8 cellular contexts compared by ENCODE assay signal in genomic region chr1:62686822-62687221, GRCh38. TPM values are rescaled to one million over a fixed set of nuclear protein-coding genes. Genes with fewer than 3 reads are reported as not detected.
A peak's percentile ranks its signal among the peaks of the same experiment; 100 is the strongest.
DNase-seq lines count a peak whose midpoint lies in the region; ATAC-seq, FAIRE-seq and TF ChIP-seq lines count a peak whose summit lies in the region.

No MANE protein-coding gene starts in this region.

- 28 to 68% (median 53%) methylated on average over 7 of the region's 7 CpGs for WGBS in small intestine, 3 donors

- H3K27me3 Mint-ChIP-seq in activated T-cell treated with anti-CD3 and anti-CD28 coated beads, Interleukin-2, amount 50 U/mL, for 24 hours: no peaks in the 10 kb centered on the region
- H3K27me3 Mint-ChIP-seq in WTC11 (ENCODE audit: low read depth): no peaks in the 10 kb centered on the region

- no peak overlapping the region for H3K27ac Mint-ChIP-seq in activated T-cell treated with anti-CD3 and anti-CD28 coated beads, Interleukin-2, amount 50 U/mL, for 24 hours
- no peak overlapping the region for H3K27ac Mint-ChIP-seq in WTC11
- H3K27ac Mint-ChIP-seq in stimulated activated effector memory CD8-positive, alpha-beta T cell treated with anti-CD3 and anti-CD28 coated beads, Interleukin-12 subunit alpha, Interleukin-12 subunit beta, amount 100 ng/mL, for 72 hours: no peak overlapping the region

- H3K4me3 ChIP-seq in foreskin fibroblast (ENCODE audit: low read depth in 1 of 2, low read length in 2 of 2) (peak overlapping the region; percentile 80 to 85), small intestine (ENCODE audit: low read depth in 1 of 2, low read length in 2 of 2) (no peak overlapping the region)

- CTCF ChIA-PET in WTC11 (lab: Charles Lee): interaction anchor here (1.0 kb wide), 1 partner anchor 157 kb away, joined by 3 read pairs; no protein-coding TSS in a partner anchor

- DNase-seq in activated T-cell treated with anti-CD3 and anti-CD28 coated beads, Interleukin-2, amount 50 U/mL, for 24 hours: no peak
- DNase-seq in activated T-cell treated with anti-CD3 and anti-CD28 coated beads, Interleukin-2, amount 50 U/mL, for 1 hour: no peak
- DNase-seq in WTC11 (ENCODE audit: low spot score): no peak
- no peak for DNase-seq in foreskin fibroblast
- no peak for DNase-seq in stimulated activated effector memory CD8-positive, alpha-beta T cell treated with anti-CD3 and anti-CD28 coated beads, Interleukin-12 subunit alpha, Interleukin-12 subunit beta, amount 100 ng/mL, for 72 hours (ENCODE audit: low spot score in 2 of 2)
- DNase-seq in small intestine: no peak

- FAIRE-seq in small intestine (lab: Jason Lieb, UNC): no peak

- ATAC-seq in WTC11 (no peak), HG03045 (IDR thresholded peaks at IDR 0.05; ENCODE audit: unreplicated experiment) (no peak), GM21367 (IDR thresholded peaks at IDR 0.05; ENCODE audit: unreplicated experiment) (no peak)
- no peak for ATAC-seq in stimulated activated effector memory CD8-positive, alpha-beta T cell treated with anti-CD3 and anti-CD28 coated beads, Interleukin-12 subunit alpha, Interleukin-12 subunit beta, amount 100 ng/mL, for 72 hours

- H3K36me3 Mint-ChIP-seq in activated T-cell treated with anti-CD3 and anti-CD28 coated beads, Interleukin-2, amount 50 U/mL, for 24 hours (ENCODE audit: low read depth): peaks cover 3% of the 10 kb centered on the region
- H3K36me3 Mint-ChIP-seq in WTC11: no peaks in the 10 kb centered on the region
- no peaks in the 10 kb centered on the region for H3K36me3 Mint-ChIP-seq in stimulated activated effector memory CD8-positive, alpha-beta T cell treated with anti-CD3 and anti-CD28 coated beads, Interleukin-12 subunit alpha, Interleukin-12 subunit beta, amount 100 ng/mL, for 72 hours

- TF ChIP-seq CTCF in WTC11 (IDR thresholded peaks at IDR 0.05) (no peak), foreskin fibroblast (IDR thresholded peaks at IDR 0.05; ENCODE audit: low read depth, low read length) (no peak)

- H3K4me1 Mint-ChIP-seq in activated T-cell treated with anti-CD3 and anti-CD28 coated beads, Interleukin-2, amount 50 U/mL, for 24 hours (ENCODE audit: low read depth): peaks cover 33% of the 10 kb centered on the region
- H3K4me1 Mint-ChIP-seq in WTC11: peaks cover 30% of the 10 kb centered on the region
- H3K4me1 Mint-ChIP-seq in stimulated activated effector memory CD8-positive, alpha-beta T cell treated with anti-CD3 and anti-CD28 coated beads, Interleukin-12 subunit alpha, Interleukin-12 subunit beta, amount 100 ng/mL, for 72 hours: peaks cover 30% of the 10 kb centered on the region

- no peaks in the 10 kb centered on the region for H3K9me3 Mint-ChIP-seq in activated T-cell treated with anti-CD3 and anti-CD28 coated beads, Interleukin-2, amount 50 U/mL, for 24 hours
- H3K9me3 Mint-ChIP-seq in WTC11: no peaks in the 10 kb centered on the region
- no peaks in the 10 kb centered on the region for H3K9me3 Mint-ChIP-seq in stimulated activated effector memory CD8-positive, alpha-beta T cell treated with anti-CD3 and anti-CD28 coated beads, Interleukin-12 subunit alpha, Interleukin-12 subunit beta, amount 100 ng/mL, for 72 hours

- H3K27me3 ChIP-seq in small intestine (ENCODE audit: control insufficient read depth in 2 of 2, insufficient read depth in 2 of 2, low read length in 2 of 2): no peaks in the 10 kb centered on the region

- H3K9me3 ChIP-seq in small intestine (ENCODE audit: control insufficient read depth, low read depth): no peaks in the 10 kb centered on the region

- H3K4me1 ChIP-seq in small intestine (ENCODE audit: control insufficient read depth in 2 of 2, insufficient read depth in 1 of 2, low read depth in 1 of 2, low read length in 1 of 2): peaks cover 4 to 17% of the 10 kb centered on the region in 2 donors

- peak overlapping the region; percentile 85 for H3K4me3 Mint-ChIP-seq in activated T-cell treated with anti-CD3 and anti-CD28 coated beads, Interleukin-2, amount 50 U/mL, for 24 hours
- H3K4me3 Mint-ChIP-seq in WTC11: peak overlapping the region; percentile 94
- H3K4me3 Mint-ChIP-seq in stimulated activated effector memory CD8-positive, alpha-beta T cell treated with anti-CD3 and anti-CD28 coated beads, Interleukin-12 subunit alpha, Interleukin-12 subunit beta, amount 100 ng/mL, for 72 hours: peak overlapping the region; percentile 84

- H3K27ac ChIP-seq in small intestine (ENCODE audit: low read depth in 1 of 2, low read length in 1 of 2): no peak overlapping the region

- H3K36me3 ChIP-seq in small intestine (ENCODE audit: control insufficient read depth in 2 of 2, insufficient read depth in 2 of 2, low read length in 2 of 2): no peaks in the 10 kb centered on the region

- POLR2A ChIA-PET in WTC11 (lab: Charles Lee): no interaction called here

TF ChIP-seq in WTC11, 78 proteins besides CTCF, POLR2A, EP300 and RAD21 (continues in another document):
- TF ChIP-seq ZNF416 (CRISPR knock-in tag; IDR thresholded peaks at IDR 0.05) (no peak), TP53 (CRISPR knock-in tag; IDR thresholded peaks at IDR 0.05) (no peak), HMGA2 (CRISPR knock-in tag; IDR thresholded peaks at IDR 0.05) (no peak), AR (CRISPR knock-in tag; IDR thresholded peaks at IDR 0.05) (no peak), PREB (CRISPR knock-in tag; IDR thresholded peaks at IDR 0.05; ENCODE audit: borderline replicate concordance) (no peak), USF1 (CRISPR knock-in tag; IDR thresholded peaks at IDR 0.05) (no peak), ELF4 (CRISPR knock-in tag; IDR thresholded peaks at IDR 0.05; ENCODE audit: low read depth) (no peak), ZNF425 (CRISPR knock-in tag; conservative IDR thresholded peaks at IDR 0.05) (no peak), SMAD4 (CRISPR knock-in tag; IDR thresholded peaks at IDR 0.05) (no peak)

RNA-seq across cellular contexts. Expression of gene DOCK7, which starts 1.4 kb away (rescaled TPM):
- 34.2 to 34.7 TPM (median 34.7 TPM) in 3 replicates for total RNA-seq in WTC11 (2021)
- 1 to 10 TPM; 4.9 to 8.1 (median 5.9) TPM for polyA plus RNA-seq in small intestine

Comparison
In these comparisons a context has a peak if more than half of its experiments do, and no peak if none do; other contexts are left out.
1. H3K4me3 ChIP-seq: peak in foreskin fibroblast (2 of 2); none in small intestine (0 of 2).
2. Peak in every context shown above with its lines, with median percentiles within 50 percentile points of each other: H3K4me3 Mint-ChIP-seq.